18 cellular contexts compared by ENCODE assay signal in genomic region chr10:97827778-97828291, GRCh38. TPM values are rescaled to one million over a fixed set of nuclear protein-coding genes. Genes with fewer than 3 reads are reported as not detected.
DNase-seq lines count a peak whose midpoint lies in the region; ATAC-seq, FAIRE-seq and TF ChIP-seq lines count a peak whose summit lies in the region.
"Had no signal": no experiment of that assay in that cellular context is flagged by ENCODE, and none has a peak within 500 bp of the region (broad histone marks: within the 10 kb centered on the region; RNA-seq: fewer than 3 reads in every experiment).

No MANE protein-coding gene starts in this region.

- peaks cover 6% of the 10 kb centered on the region for H3K27me3 Mint-ChIP-seq in T-helper 17 cell

- no peaks in the 10 kb centered on the region for H3K27me3 ChIP-seq in vagina

- in situ Hi-C loops in ACHN (cut with HindIII; ENCODE audit: low pct_ligation_motif_present, low pct_unique_long_range_greater_than_20kb, low sequenced_read_pairs): no loop called here

- intact Hi-C loops in vagina (cut with DNase I): no loop called here

- no peak overlapping the region for H3K4me3 Mint-ChIP-seq in T-helper 17 cell
- H3K4me3 Mint-ChIP-seq: type B pancreatic cell had no signal

- peak overlapping the region; percentile 80 for H3K27ac Mint-ChIP-seq in T-helper 17 cell
- H3K27ac Mint-ChIP-seq: type B pancreatic cell had no signal

- H3K9me3 ChIP-seq in T-helper 17 cell (ENCODE audit: control insufficient read depth, low read length, poor library complexity, severe bottlenecking) (no peaks in the 10 kb centered on the region), vagina (no peaks in the 10 kb centered on the region)

- peaks cover 6% of the 10 kb centered on the region for H3K4me1 ChIP-seq in vagina

- H3K4me3 ChIP-seq in vagina: no peak overlapping the region

- ATAC-seq in T-helper 17 cell: no peak
- ATAC-seq in GM21529 (IDR thresholded peaks at IDR 0.05; ENCODE audit: unreplicated experiment): no peak
- ATAC-seq in HG02840 (IDR thresholded peaks at IDR 0.05; ENCODE audit: low FRiP score, unreplicated experiment): no peak
- ATAC-seq: left ventricle myocardium superior had no signal

- TF ChIP-seq POLR2A in H54 (IDR thresholded peaks at IDR 0.05; ENCODE audit: low read depth, low read length) (no peak), vagina (IDR thresholded peaks at IDR 0.05) (no peak)

- DNase-seq in ACHN: peak; percentile 38
- DNase-seq in H54 (ENCODE audit: insufficient read length, low spot score): peak; percentile 81
- no peak for DNase-seq in T-helper 17 cell
- DNase-seq in foreskin melanocyte: peak; percentile 68
- DNase-seq in Kasumi-1 (lab: John Stamatoyannopoulos, UW): no peak
- no peak for DNase-seq in vagina (ENCODE audit: extremely low spot score in 2 of 2)
- DNase-seq: cerebellar nuclear complex; erythroblast; Karpas-422; left ventricle myocardium superior; naive thymus-derived CD4-positive, alpha-beta T cell; NCI-H1694 treated with DMSO at 0.1 percent for 48 hours; NCI-H526; RPMI8226; stimulated activated CD4-positive, alpha-beta T cell treated with anti-CD3 and anti-CD28 coated beads, Interleukin-2, amount 100 ng/mL, for 24 hours had no signal

- no peak overlapping the region for H3K27ac ChIP-seq in vagina

- FAIRE-seq in H54 (lab: Jason Lieb, UNC): no peak

- H3K36me3 Mint-ChIP-seq in T-helper 17 cell (ENCODE audit: low read depth): peaks cover 2% of the 10 kb centered on the region
- H3K36me3 Mint-ChIP-seq: type B pancreatic cell had no signal

- TF ChIP-seq CTCF in vagina (IDR thresholded peaks at IDR 0.05): no peak

- H3K4me1 Mint-ChIP-seq in T-helper 17 cell: peaks cover 23% of the 10 kb centered on the region

- no peaks in the 10 kb centered on the region for H3K36me3 ChIP-seq in vagina

RNA-seq across cellular contexts. Expression of gene GOLGA7B, which starts 21.8 kb away (rescaled TPM):
- 10 to 100 TPM in 1 of 2 donors, 1 to 10 TPM in 1; 9.6 to 12.0 TPM for total RNA-seq in T-helper 17 cell
- 2.5 TPM for total RNA-seq in vagina
- total RNA-seq: left ventricle myocardium superior had no signal

RNA-seq across cellular contexts. Expression of gene SFRP5, which starts 56.0 kb away (rescaled TPM):
- total RNA-seq in T-helper 17 cell: not detected
- total RNA-seq in vagina: 1.7 TPM

Comparison
In these comparisons a context has a peak if more than half of its experiments do, and no peak if none do; other contexts are left out.
1. DNase-seq: peak in ACHN (single experiment), H54 (single experiment) and foreskin melanocyte (single experiment); none in T-helper 17 cell (0 of 3), Kasumi-1 (0 of 2) and vagina (0 of 2).